ENCODE assay signal across 8 cellular contexts in the genomic region with DNA sequence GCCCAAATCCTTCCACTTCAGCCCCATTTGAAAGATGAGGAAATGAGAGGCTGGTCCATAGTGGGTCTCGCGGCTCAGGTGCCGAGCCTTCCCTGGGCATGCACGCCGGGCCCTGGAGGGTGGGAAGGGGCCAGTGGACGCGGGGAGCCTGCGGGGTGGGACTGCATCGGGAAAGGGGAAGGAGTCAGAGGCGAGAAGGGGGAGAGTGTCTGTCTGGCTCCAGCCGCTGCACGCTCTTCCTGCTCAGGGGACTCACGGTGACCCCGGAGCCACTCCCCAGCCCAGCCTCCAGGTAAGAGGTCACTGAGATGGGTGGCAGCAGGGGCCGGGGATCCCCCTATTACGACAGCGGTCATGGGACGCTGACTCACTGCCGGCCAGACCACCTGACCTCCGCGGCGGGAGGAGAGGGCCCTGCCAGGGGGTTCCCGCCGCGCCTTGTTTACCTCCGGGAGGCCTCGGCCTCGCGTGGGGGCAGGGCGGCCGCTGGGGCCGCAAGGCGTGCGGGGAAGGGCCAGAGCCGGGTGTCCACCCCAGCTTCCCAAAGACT.
DNase-seq lines count a peak whose midpoint lies in the region; ATAC-seq and TF ChIP-seq lines count a peak whose summit lies in the region.

No MANE protein-coding gene starts in this region.

- DNase-seq in CMK (ENCODE audit: low read depth) (peak; percentile 86), RWPE1 (ENCODE audit: low spot score) (peak; percentile 97), foreskin fibroblast (peak; percentile 96 to 98), stromal cell of bone marrow (ENCODE audit: low read depth) (peak; percentile 84)
- DNase-seq in activated gamma-delta T cell treated with anti-CD3 and anti-CD28 coated beads, Interleukin-2, amount 50 U/mL, for 16 hours (ENCODE audit: low read depth): peak; percentile 85

- H3K9me3 ChIP-seq in neuron (ENCODE audit: low read length): peaks cover 5% of the 10 kb centered on the region

- peaks cover 24% of the 10 kb centered on the region for H3K36me3 ChIP-seq in neuron (ENCODE audit: insufficient read depth, low read length)

- H3K4me1 ChIP-seq in neuron (ENCODE audit: insufficient read depth, low read length): peaks cover 34% of the 10 kb centered on the region

- POLR2A ChIA-PET in RWPE1 (lab: Yijun Ruan, JAX; ENCODE audit: low non-redundant PET): interaction anchor here (0.6 to 1.2 kb wide), 2 partner anchors 8 to 14 kb away, joined by 3 to 12 read pairs; no protein-coding TSS in a partner anchor

- H3K4me3 ChIP-seq in foreskin fibroblast (ENCODE audit: low read depth in 1 of 2, low read length in 2 of 2) (peak overlapping the region; percentile 25 to 45), neuron (ENCODE audit: low read length) (peak overlapping the region; percentile 41)

- ATAC-seq in GM19397 (IDR thresholded peaks at IDR 0.05; ENCODE audit: unreplicated experiment): peak; percentile 59
- peak; percentile 43 for ATAC-seq in HG03521 (IDR thresholded peaks at IDR 0.05; ENCODE audit: unreplicated experiment)

- TF ChIP-seq CTCF in RWPE1 (conservative IDR thresholded peaks at IDR 0.05; ENCODE audit: low read depth) (no peak), foreskin fibroblast (IDR thresholded peaks at IDR 0.05; ENCODE audit: low read depth, low read length) (no peak)

- H3K27ac ChIP-seq in RWPE1: peak overlapping the region; percentile 95

- CTCF ChIA-PET in RWPE1 (lab: Yijun Ruan, JAX): no interaction called here

- H2AFZ ChIP-seq in neuron (ENCODE audit: low read depth, low read length): peak overlapping the region; percentile 12

- no peaks in the 10 kb centered on the region for H3K27me3 ChIP-seq in neuron (ENCODE audit: insufficient read depth, low read length)

Comparison
In these comparisons a context has a peak if more than half of its experiments do, and no peak if none do; other contexts are left out.
1. Peak in every context shown above with its lines: DNase-seq, ATAC-seq, H3K4me3 ChIP-seq and H3K27ac ChIP-seq.